8 cellular contexts compared by ENCODE assay signal in genomic region chr12:3491938-3492867, GRCh38. TPM values are rescaled to one million over a fixed set of nuclear protein-coding genes. Genes with fewer than 3 reads are reported as not detected.
A peak's percentile ranks its signal among the peaks of the same experiment; 100 is the strongest.
DNase-seq lines count a peak whose midpoint lies in the region; ATAC-seq and TF ChIP-seq lines count a peak whose summit lies in the region.

No MANE protein-coding gene starts in this region.

- WGBS in stomach, 5 donors, result 2 to 5% (median 4%) methylated on average over 32 to 60 of the region's 60 CpGs

- no peaks in the 10 kb centered on the region for H3K36me3 Mint-ChIP-seq in activated CD4-positive, alpha-beta memory T cell treated with anti-CD3 and anti-CD28 coated beads for 36 hours

- no peak overlapping the region for H3K4me3 Mint-ChIP-seq in activated CD4-positive, alpha-beta memory T cell treated with anti-CD3 and anti-CD28 coated beads for 36 hours

- peaks cover 0 to 6% (median 0%) of the 10 kb centered on the region in 4 donors for H3K9me3 ChIP-seq in stomach

- H3K27ac Mint-ChIP-seq in activated CD4-positive, alpha-beta memory T cell treated with anti-CD3 and anti-CD28 coated beads for 36 hours, result no peak overlapping the region

- intact Hi-C loops in activated CD4-positive, alpha-beta memory T cell treated with anti-CD3 and anti-CD28 coated beads for 36 hours (cut with micrococcal nuclease), result no loop called here
- intact Hi-C loops in stomach (cut with DNase I; ENCODE audit: low total_unique reads), result no loop called here

- peak overlapping the region; percentile 33 for H3K4me3 ChIP-seq in epithelial cell of esophagus (ENCODE audit: low read length)
- peak overlapping the region in 1 of 4 donors; percentile 3 for H3K4me3 ChIP-seq in stomach

- H3K27me3 Mint-ChIP-seq in activated CD4-positive, alpha-beta memory T cell treated with anti-CD3 and anti-CD28 coated beads for 36 hours, result peaks cover 61% of the 10 kb centered on the region

- peaks cover 23 to 93% (median 70%) of the 10 kb centered on the region in 3 donors for H3K27me3 ChIP-seq in stomach

- H3K27ac ChIP-seq in stomach, result no peak overlapping the region

- TF ChIP-seq EP300 in stomach (IDR thresholded peaks at IDR 0.05), result no peak

- no peak for TF ChIP-seq CTCF in epithelial cell of esophagus (IDR thresholded peaks at IDR 0.05; ENCODE audit: insufficient read depth, low read depth, low read length, missing control alignments)
- no peak for TF ChIP-seq CTCF in stomach (IDR thresholded peaks at IDR 0.05)

- no peaks in the 10 kb centered on the region for H3K36me3 ChIP-seq in stomach

- H3K4me1 Mint-ChIP-seq in activated CD4-positive, alpha-beta memory T cell treated with anti-CD3 and anti-CD28 coated beads for 36 hours (ENCODE audit: low read depth), result no peaks in the 10 kb centered on the region

- DNase-seq in DMS153 treated with DMSO at 0.1 percent for 48 hours (lab: John Stamatoyannopoulos, UW; ENCODE audit: unreplicated experiment), result peak; percentile 58
- DNase-seq in LoVo (ENCODE audit: low spot score), result peak; percentile 57
- DNase-seq in activated CD4-positive, alpha-beta memory T cell treated with anti-CD3 and anti-CD28 coated beads for 36 hours, result peak; percentile 59
- peak; percentile 73 for DNase-seq in epithelial cell of esophagus (ENCODE audit: low read depth)
- peak; percentile 45 for DNase-seq in mucosa of gallbladder (ENCODE audit: low spot score)
- peak; percentile 31 for DNase-seq in stomach

- ATAC-seq in GM21360 (IDR thresholded peaks at IDR 0.05; ENCODE audit: unreplicated experiment), result no peak
- ATAC-seq in HG03442 (IDR thresholded peaks at IDR 0.05; ENCODE audit: unreplicated experiment), result no peak

- H3K4me1 ChIP-seq in stomach, result peaks cover 11 to 32% (median 24%) of the 10 kb centered on the region in 4 donors

- CTCF ChIA-PET in activated CD4-positive, alpha-beta memory T cell treated with anti-CD3 and anti-CD28 coated beads for 36 hours (lab: Charles Lee), result no interaction called here

- POLR2A ChIA-PET in activated CD4-positive, alpha-beta memory T cell treated with anti-CD3 and anti-CD28 coated beads for 36 hours (lab: Charles Lee), result no interaction called here

- no peaks in the 10 kb centered on the region for H3K9me3 Mint-ChIP-seq in activated CD4-positive, alpha-beta memory T cell treated with anti-CD3 and anti-CD28 coated beads for 36 hours

- TF ChIP-seq POLR2A in stomach (IDR thresholded peaks at IDR 0.05), result no peak

RNA-seq across cellular contexts. Expression of gene PRMT8, which starts 1.2 kb away (rescaled TPM):
- not detected for total RNA-seq in activated CD4-positive, alpha-beta memory T cell treated with anti-CD3 and anti-CD28 coated beads for 36 hours
- not detected for total RNA-seq in mucosa of gallbladder
- total RNA-seq in stomach, result not detected
- not detected for polyA plus RNA-seq in stomach
